In the genomic region with DNA sequence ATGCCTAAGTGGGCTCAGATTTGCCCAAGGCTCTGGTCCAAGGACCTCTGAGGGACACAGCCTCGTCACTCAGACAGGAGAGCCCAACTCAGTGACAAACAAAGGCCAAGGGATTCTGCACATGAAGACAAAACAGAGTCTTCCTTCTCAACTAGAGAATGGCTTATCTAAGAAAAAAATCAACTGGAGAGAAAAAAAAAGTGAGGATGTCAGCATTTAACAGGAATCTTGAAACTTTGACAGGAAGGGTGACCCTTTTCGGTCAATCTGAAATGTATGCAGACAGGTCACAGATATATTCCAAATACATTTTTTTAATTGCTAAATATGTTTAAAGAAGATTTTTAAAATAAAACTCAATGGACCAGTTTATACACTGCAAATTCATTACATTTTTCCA, we compare ENCODE assay signal across 11 cellular contexts.
"Had no signal": no experiment of that assay in that cellular context is flagged by ENCODE, and none has a peak within 500 bp of the region (broad histone marks: within the 10 kb centered on the region; RNA-seq: fewer than 3 reads in every experiment).

No MANE protein-coding gene starts in this region.

- DNase-seq: activated CD4-positive, alpha-beta T cell treated with anti-CD3 and anti-CD28 coated beads for 1 hour; activated CD4-positive, alpha-beta T cell treated with anti-CD3 and anti-CD28 coated beads, Interleukin-2, amount 50 U/mL, for 48 hours; activated naive CD4-positive, alpha-beta T cell; aorta; dorsolateral prefrontal cortex; left colon; pancreas; stimulated activated CD4-positive, alpha-beta T cell treated with anti-CD3 and anti-CD28 coated beads, Interleukin-4, amount 100 ng/mL, for 4 hours had no signal

- H3K9me3 ChIP-seq: breast epithelium, pancreas had no signal

- H3K36me3 ChIP-seq: breast epithelium, pancreas had no signal

- H3K27me3 ChIP-seq: breast epithelium, dorsolateral prefrontal cortex, pancreas had no signal

- H3K4me1 ChIP-seq: breast epithelium had no signal

- H3K27ac ChIP-seq: pancreas had no signal

- ATAC-seq: esophagus mucosa, left colon, pancreas had no signal

- H3K4me3 ChIP-seq: breast epithelium, dorsolateral prefrontal cortex, pancreas had no signal

- FAIRE-seq: endometrium, pancreas had no signal
